In genomic region chr19:49441960-49442350, GRCh38 we compare ENCODE assay signal across 8 cellular contexts. TPM values are rescaled to one million over a fixed set of nuclear protein-coding genes. Genes with fewer than 3 reads are reported as not detected.
A peak's percentile ranks its signal among the peaks of the same experiment; 100 is the strongest.
DNase-seq lines count a peak whose midpoint lies in the region; ATAC-seq and TF ChIP-seq lines count a peak whose summit lies in the region.

No MANE protein-coding gene starts in this region.

- H4K20me1 ChIP-seq in BLaER1 treated with 17β-estradiol and CSF1 and Interleukin-3, amounts not matched to agents 10 nM and 100 nM = peaks cover 0 to 25% (median 8%) of the 10 kb centered on the region in 11 experiments; a peak in 9 of 22 replicates

- no peaks in the 10 kb centered on the region for H3K36me3 Mint-ChIP-seq in brain
- H3K36me3 Mint-ChIP-seq in natural killer cell treated with Interleukin-12 subunit alpha and Interleukin-12 subunit beta and Interleukin-15 and Interleukin-18, amount 100 ng/mL, for 72 hours = peaks cover 12% of the 10 kb centered on the region

- no peaks in the 10 kb centered on the region for H3K9me3 ChIP-seq in BLaER1 treated with 17β-estradiol and CSF1 and Interleukin-3, amounts not matched to agents 10 nM and 100 nM (replicated peaks in 1 of 11)
- H3K9me3 ChIP-seq in HEK293 (ENCODE audit: control insufficient read depth, insufficient read depth, low read depth, low read length) (no peaks in the 10 kb centered on the region), aorta (ENCODE audit: control insufficient read depth, low read length) (no peaks in the 10 kb centered on the region)

- H3K4me1 ChIP-seq in BLaER1 treated with 17β-estradiol and CSF1 and Interleukin-3, amounts not matched to agents 10 nM and 100 nM = peaks cover 38 to 51% (median 41%) of the 10 kb centered on the region in 10 experiments
- H3K4me1 ChIP-seq in HEK293 (ENCODE audit: control insufficient read depth, insufficient read depth, low read length) (peaks cover 7% of the 10 kb centered on the region), aorta (ENCODE audit: control insufficient read depth in 1 of 2, insufficient read depth in 2 of 2, low read length in 2 of 2) (no peaks in the 10 kb centered on the region)

- peak overlapping the region; percentile 66 to 98 (median 79) for H3K4me2 ChIP-seq in BLaER1 treated with 17β-estradiol and CSF1 and Interleukin-3, amounts not matched to agents 10 nM and 100 nM

- H3K4me3 Mint-ChIP-seq in brain = peak overlapping the region; percentile 85 to 95 (median 88)
- peak overlapping the region; percentile 71 for H3K4me3 Mint-ChIP-seq in natural killer cell treated with Interleukin-12 subunit alpha and Interleukin-12 subunit beta and Interleukin-15 and Interleukin-18, amount 100 ng/mL, for 72 hours

- POLR2A ChIA-PET in HEK293 (lab: Yijun Ruan, JAX) = interaction anchor here (0.7 to 2.3 kb wide), 6 partner anchors 10 to 58 kb away, joined by 3 to 28 read pairs (median 3); partner anchors contain the start of genes ALDH16A1 and PIH1D1

- H3K4me1 Mint-ChIP-seq in brain = peaks cover 43% of the 10 kb centered on the region
- H3K4me1 Mint-ChIP-seq in natural killer cell treated with Interleukin-12 subunit alpha and Interleukin-12 subunit beta and Interleukin-15 and Interleukin-18, amount 100 ng/mL, for 72 hours (ENCODE audit: low read depth in 2 of 2) = peaks cover 35 to 39% of the 10 kb centered on the region in 2 donors

- H3K27ac Mint-ChIP-seq in brain = peak overlapping the region; percentile 66 to 99 (median 91)
- H3K27ac Mint-ChIP-seq in natural killer cell treated with Interleukin-12 subunit alpha and Interleukin-12 subunit beta and Interleukin-15 and Interleukin-18, amount 100 ng/mL, for 72 hours = peak overlapping the region; percentile 10 to 48

- peaks cover 3 to 11% (median 8%) of the 10 kb centered on the region in 11 experiments; a peak in 16 of 22 replicates for H3K36me3 ChIP-seq in BLaER1 treated with 17β-estradiol and CSF1 and Interleukin-3, amounts not matched to agents 10 nM and 100 nM
- H3K36me3 ChIP-seq in HEK293 (ENCODE audit: control insufficient read depth in 2 of 2, insufficient read depth in 1 of 2, low read length in 2 of 2) = peaks cover 0 to 7% of the 10 kb centered on the region in 2 experiments; a peak in 2 of 3 replicates
- H3K36me3 ChIP-seq in aorta (ENCODE audit: control insufficient read depth in 1 of 2, insufficient read depth in 2 of 2, low read length in 1 of 2) = no peaks in the 10 kb centered on the region

- TF ChIP-seq CTCF in HEK293 (tag by site-specific recombination; IDR thresholded peaks at IDR 0.05) (no peak), brain (conservative IDR thresholded peaks at IDR 0.05) (no peak)

- H3K27me3 Mint-ChIP-seq in brain = peaks cover 67% of the 10 kb centered on the region
- peaks cover 47 to 59% of the 10 kb centered on the region in 2 donors for H3K27me3 Mint-ChIP-seq in natural killer cell treated with Interleukin-12 subunit alpha and Interleukin-12 subunit beta and Interleukin-15 and Interleukin-18, amount 100 ng/mL, for 72 hours

- H3K27ac ChIP-seq in BLaER1 treated with 17β-estradiol and CSF1 and Interleukin-3, amounts not matched to agents 10 nM and 100 nM = no peak overlapping the region
- H3K27ac ChIP-seq in HEK293 (ENCODE audit: extremely low read depth, low read depth, low read length) = no peak overlapping the region
- H3K27ac ChIP-seq in aorta (ENCODE audit: low read depth in 1 of 2, low read length in 2 of 2) = no peak overlapping the region

- no peak overlapping the region for H3K9ac ChIP-seq in BLaER1 treated with 17β-estradiol and CSF1 and Interleukin-3, amounts not matched to agents 10 nM and 100 nM

- DNase-seq in natural killer cell treated with Interleukin-12 subunit alpha and Interleukin-12 subunit beta and Interleukin-15 and Interleukin-18, amount 100 ng/mL, for 72 hours (ENCODE audit: low spot score) = no peak
- DNase-seq in NCI-H226 = no peak
- no peak for DNase-seq in NOMO-1 treated with dmso at 0.1 percent for 144 hours (lab: John Stamatoyannopoulos, UW; ENCODE audit: unreplicated experiment)
- DNase-seq in aorta = no peak

- 16 to 20% methylated on average over 14 of the region's 14 CpGs for WGBS in aorta, 2 donors

- CTCF ChIA-PET in HEK293 (lab: Yijun Ruan, JAX) = interaction anchor here (0.8 to 2.3 kb wide), 7 partner anchors 10 to 239 kb away, joined by 3 to 59 read pairs (median 6); partner anchors contain the start of genes GFY and PIH1D1

- intact Hi-C loops in aorta (cut with DNase I) = loop anchor here (2.0 to 5.0 kb wide), 2 partner anchors 51 to 215 kb away; no protein-coding TSS in a partner anchor

- no peak for ATAC-seq in natural killer cell treated with Interleukin-12 subunit alpha and Interleukin-12 subunit beta and Interleukin-15 and Interleukin-18, amount 100 ng/mL, for 72 hours
- ATAC-seq in GM19463 (IDR thresholded peaks at IDR 0.05; ENCODE audit: unreplicated experiment) = no peak
- ATAC-seq in aorta (ENCODE audit: low FRiP score) = no peak

- peaks cover 0 to 12% (median 0%) of the 10 kb centered on the region in 5 experiments for H3K9me3 Mint-ChIP-seq in brain
- H3K9me3 Mint-ChIP-seq in natural killer cell treated with Interleukin-12 subunit alpha and Interleukin-12 subunit beta and Interleukin-15 and Interleukin-18, amount 100 ng/mL, for 72 hours = no peaks in the 10 kb centered on the region

- H3K27me3 ChIP-seq in BLaER1 treated with 17β-estradiol and CSF1 and Interleukin-3, amounts not matched to agents 10 nM and 100 nM = peaks cover 56 to 60% (median 57%) of the 10 kb centered on the region in 11 experiments
- H3K27me3 ChIP-seq in aorta (ENCODE audit: control insufficient read depth in 1 of 2, insufficient read depth in 2 of 2, low read length in 1 of 2) = no peaks in the 10 kb centered on the region

- H3K4me3 ChIP-seq in BLaER1 treated with 17β-estradiol and CSF1 and Interleukin-3, amounts not matched to agents 10 nM and 100 nM = peak overlapping the region; percentile 36 to 77 (median 65); a peak in 15 of 20 replicates
- H3K4me3 ChIP-seq in HEK293 (ENCODE audit: low read depth, low read length) (no peak overlapping the region), aorta (ENCODE audit: low read length in 2 of 2) (no peak overlapping the region)

TF ChIP-seq in HEK293, 187 proteins besides CTCF, POLR2A, EP300 and RAD21 (continues in another document):
- no peak for TF ChIP-seq GLI2 (tag by site-specific recombination; IDR thresholded peaks at IDR 0.05; ENCODE audit: borderline replicate concordance, low read depth)
- TF ChIP-seq ZBTB44 (tag by site-specific recombination; IDR thresholded peaks at IDR 0.05) = no peak
- TF ChIP-seq ZNF692 (tag by site-specific recombination; IDR thresholded peaks at IDR 0.05) = no peak

RNA-seq across cellular contexts. Expression of gene SLC17A7, which starts 0.6 kb away (rescaled TPM):
- polyA plus RNA-seq in brain (ENCODE audit: insufficient read depth, low read depth, low replicate concordance) (132 TPM), aorta (under 1 TPM; 0.15 to 0.50 TPM)
- not detected for total RNA-seq in natural killer cell treated with Interleukin-12 subunit alpha and Interleukin-12 subunit beta and Interleukin-15 and Interleukin-18, amount 100 ng/mL, for 72 hours
- total RNA-seq in aorta = 1 to 10 TPM; 1.0 to 4.7 TPM

RNA-seq across cellular contexts. Expression of gene PIH1D1, which starts 9.7 kb away (rescaled TPM):
- polyA plus RNA-seq in brain (ENCODE audit: insufficient read depth, low read depth, low replicate concordance) (93.6 TPM), aorta (100 to 1,000 TPM in 1 of 2 donors, 10 to 100 TPM in 1; 53.7 to 124 TPM)
- total RNA-seq in natural killer cell treated with Interleukin-12 subunit alpha and Interleukin-12 subunit beta and Interleukin-15 and Interleukin-18, amount 100 ng/mL, for 72 hours = 100 to 1,000 TPM; 110 to 170 TPM
- total RNA-seq in aorta = 10 to 100 TPM; 45.0 to 74.7 TPM

RNA-seq across cellular contexts. Expression of gene ALDH16A1, which starts 11.1 kb away (rescaled TPM):
- polyA plus RNA-seq in brain (ENCODE audit: insufficient read depth, low read depth, low replicate concordance) (17.3 TPM), aorta (10 to 100 TPM in 1 of 2 donors, 1 to 10 TPM in 1; 4.8 to 62.4 TPM)
- total RNA-seq in natural killer cell treated with Interleukin-12 subunit alpha and Interleukin-12 subunit beta and Interleukin-15 and Interleukin-18, amount 100 ng/mL, for 72 hours = 10 to 100 TPM; 29.0 to 65.2 TPM
- 10 to 100 TPM; 17.1 to 23.7 TPM for total RNA-seq in aorta

RNA-seq across cellular contexts. Expression of gene GFY, which starts 16.8 kb away (rescaled TPM):
- 0.97 TPM for polyA plus RNA-seq in brain (ENCODE audit: insufficient read depth, low read depth, low replicate concordance)
- not detected for total RNA-seq in natural killer cell treated with Interleukin-12 subunit alpha and Interleukin-12 subunit beta and Interleukin-15 and Interleukin-18, amount 100 ng/mL, for 72 hours
- total RNA-seq in aorta = not detected
- not detected for polyA plus RNA-seq in aorta

RNA-seq across cellular contexts. Expression of gene PTH2, which starts 18.7 kb away (rescaled TPM):
- polyA plus RNA-seq in brain (ENCODE audit: insufficient read depth, low read depth, low replicate concordance) (not detected), aorta (not detected)
- not detected for total RNA-seq in natural killer cell treated with Interleukin-12 subunit alpha and Interleukin-12 subunit beta and Interleukin-15 and Interleukin-18, amount 100 ng/mL, for 72 hours
- total RNA-seq in aorta = not detected

Comparison
In these comparisons a context has a peak if more than half of its experiments do, and no peak if none do; other contexts are left out.
1. H3K4me3 ChIP-seq: peak in BLaER1 treated with 17β-estradiol and CSF1 and Interleukin-3, amounts not matched to agents 10 nM and 100 nM (10 of 10); none in HEK293 (single experiment) and aorta (0 of 2).